ENCODE assay signal across 23 cellular contexts in genomic region chr12:87809916-87810315, GRCh38.
DNase-seq lines count a peak whose midpoint lies in the region; ATAC-seq, FAIRE-seq and TF ChIP-seq lines count a peak whose summit lies in the region.
"Had no signal": no experiment of that assay in that cellular context is flagged by ENCODE, and none has a peak within 500 bp of the region (broad histone marks: within the 10 kb centered on the region; RNA-seq: fewer than 3 reads in every experiment).

No MANE protein-coding gene starts in this region.

- H3K36me3 ChIP-seq in adipocyte (ENCODE audit: control insufficient read depth, insufficient read depth, low read length, severe bottlenecking) (no peaks in the 10 kb centered on the region), endothelial cell of umbilical vein (ENCODE audit: control insufficient read depth in 2 of 2, extremely low read depth in 1 of 2, insufficient read depth in 2 of 2, low read length in 2 of 2) (no peaks in the 10 kb centered on the region), mesenchymal stem cell (ENCODE audit: control insufficient read depth in 1 of 2, insufficient read depth in 2 of 2, low read depth in 1 of 2, low read length in 2 of 2) (no peaks in the 10 kb centered on the region), thyroid gland (no peaks in the 10 kb centered on the region)
- H3K36me3 ChIP-seq: BLaER1 treated with 17β-estradiol and CSF1 and Interleukin-3, amounts not matched to agents 10 nM and 100 nM; MG63 had no signal

- no peaks in the 10 kb centered on the region for H4K20me1 ChIP-seq in endothelial cell of umbilical vein (replicated peaks; ENCODE audit: control insufficient read depth, extremely low read depth, insufficient read depth, low read length)
- H4K20me1 ChIP-seq: BLaER1 treated with 17β-estradiol and CSF1 and Interleukin-3, amounts not matched to agents 10 nM and 100 nM had no signal

- DNase-seq in AG04450 (ENCODE audit: low read depth, low spot score) (peak; percentile 32), adipocyte (ENCODE audit: low read depth) (peak; percentile 61), endothelial cell of umbilical vein (ENCODE audit: low read depth, low spot score) (peak; percentile 15), mesenchymal stem cell (peak; percentile 12), thyroid gland (no peak), GM10266 (ENCODE audit: extremely low spot score) (no peak), GM13977 (ENCODE audit: low spot score) (no peak)
- DNase-seq: CD8-positive, alpha-beta memory T cell; DMS53; HFFc6; MG63; NCI-H1092; NCI-H146; NCI-H2081; NCI-H446 treated with DMSO at 0.1 percent for 48 hours; NCI-H748 treated with DMSO at 0.1 percent for 48 hours; NK-92 treated with Interleukin-12 subunit alpha and Interleukin-12 subunit beta, amount 100 ng/mL, for 24 hours had no signal

- H2AFZ ChIP-seq in endothelial cell of umbilical vein (ENCODE audit: low read depth, low read length) (peak overlapping the region; percentile 7), mesenchymal stem cell (ENCODE audit: low read depth, low read length) (no peak overlapping the region)

- no peak overlapping the region for H2AK5ac ChIP-seq in mesenchymal stem cell (ENCODE audit: low read length, severe bottlenecking)

- CTCF ChIA-PET in AG04450 (lab: Charles Lee) (no interaction called here), endothelial cell of umbilical vein (lab: Charles Lee) (no interaction called here)

- in situ Hi-C loops in GM13977 (cut with MboI; ENCODE audit: low pct_unique_long_range_greater_than_20kb, low sequenced_read_pairs, unreplicated experiment) = no loop called here

- H3K4me2 ChIP-seq in endothelial cell of umbilical vein (ENCODE audit: insufficient read depth, low read length) (no peak overlapping the region), mesenchymal stem cell (ENCODE audit: low read length, poor library complexity, severe bottlenecking) (no peak overlapping the region)
- H3K4me2 ChIP-seq: BLaER1 treated with 17β-estradiol and CSF1 and Interleukin-3, amounts not matched to agents 10 nM and 100 nM had no signal

- H3K27me3 ChIP-seq in AG04450 (ENCODE audit: control insufficient read depth, insufficient read depth, low read length) (no peaks in the 10 kb centered on the region), adipocyte (replicated peaks; ENCODE audit: control insufficient read depth, insufficient read depth, low read length) (no peaks in the 10 kb centered on the region), endothelial cell of umbilical vein (ENCODE audit: control insufficient read depth in 2 of 2, insufficient read depth in 2 of 2, low read length in 2 of 2) (no peaks in the 10 kb centered on the region), mesenchymal stem cell (ENCODE audit: control insufficient read depth in 1 of 2, insufficient read depth in 1 of 2, low read length in 2 of 2) (no peaks in the 10 kb centered on the region), thyroid gland (no peaks in the 10 kb centered on the region)
- H3K27me3 ChIP-seq: BLaER1 treated with 17β-estradiol and CSF1 and Interleukin-3, amounts not matched to agents 10 nM and 100 nM; MG63 had no signal

- WGBS in mesenchymal stem cell = no CpG with 5 or more reads among the region's 2 CpGs
- WGBS in thyroid gland, 2 donors = 77 to 94% methylated on average over 2 of the region's 2 CpGs

- intact Hi-C loops in endothelial cell of umbilical vein (cut with micrococcal nuclease) = no loop called here
- intact Hi-C loops in thyroid gland (cut with DNase I) = no loop called here

- no peak overlapping the region for H3K27ac ChIP-seq in AG04450 (ENCODE audit: low read depth, low read length)
- H3K27ac ChIP-seq in endothelial cell of umbilical vein (ENCODE audit: insufficient read depth, low read depth, low read length) = no peak overlapping the region
- peak overlapping the region; percentile 64 for H3K27ac ChIP-seq in mesenchymal stem cell (ENCODE audit: low read length, poor library complexity, severe bottlenecking)
- H3K27ac ChIP-seq in thyroid gland = no peak overlapping the region
- H3K27ac ChIP-seq: BLaER1 treated with 17β-estradiol and CSF1 and Interleukin-3, amounts not matched to agents 10 nM and 100 nM had no signal

- H3K18ac ChIP-seq in mesenchymal stem cell (ENCODE audit: low read depth in 1 of 2, low read length in 2 of 2) = no peak overlapping the region

- ATAC-seq in HG03571 (IDR thresholded peaks at IDR 0.05; ENCODE audit: unreplicated experiment) = no peak
- ATAC-seq: Right ventricle myocardium inferior had no signal

- H3K9ac ChIP-seq in adipocyte (ENCODE audit: low read length) (no peak overlapping the region), endothelial cell of umbilical vein (replicated peaks; ENCODE audit: extremely low read depth, insufficient read depth, low read length) (no peak overlapping the region), mesenchymal stem cell (ENCODE audit: low read length) (no peak overlapping the region)
- H3K9ac ChIP-seq: BLaER1 treated with 17β-estradiol and CSF1 and Interleukin-3, amounts not matched to agents 10 nM and 100 nM had no signal

- dilution Hi-C loops in endothelial cell of umbilical vein (cut with MboI; ENCODE audit: extremely low pct_ligation_motif_present, low sequenced_read_pairs) = no loop called here

- no TSS peak for BruUV-seq in endothelial cell of umbilical vein (replicated peaks; lab: Mats Ljungman, UMichigan)

- H3K79me1 ChIP-seq in mesenchymal stem cell (replicated peaks; ENCODE audit: low read length, poor library complexity, severe bottlenecking) = no peaks in the 10 kb centered on the region

- H2BK12ac ChIP-seq in mesenchymal stem cell (ENCODE audit: low read length in 2 of 2) = no peak overlapping the region

- H3K4me1 ChIP-seq in adipocyte (ENCODE audit: control insufficient read depth, insufficient read depth, low read length) (peaks cover 48% of the 10 kb centered on the region), endothelial cell of umbilical vein (ENCODE audit: control insufficient read depth, extremely low read depth, insufficient read depth, low read length) (peaks cover 8% of the 10 kb centered on the region), mesenchymal stem cell (ENCODE audit: control insufficient read depth, insufficient read depth, low read depth, low read length) (no peaks in the 10 kb centered on the region), thyroid gland (no peaks in the 10 kb centered on the region)
- H3K4me1 ChIP-seq: BLaER1 treated with 17β-estradiol and CSF1 and Interleukin-3, amounts not matched to agents 10 nM and 100 nM had no signal

- H3K79me2 ChIP-seq in endothelial cell of umbilical vein (ENCODE audit: control insufficient read depth, insufficient read depth, low read length) = no peaks in the 10 kb centered on the region

- H3K4me3 ChIP-seq in AG04450 (ENCODE audit: low read depth, low read length) = no peak overlapping the region
- H3K4me3 ChIP-seq in adipocyte (ENCODE audit: low read length) = no peak overlapping the region
- no peak overlapping the region for H3K4me3 ChIP-seq in endothelial cell of umbilical vein (replicated peaks in 1 of 3; ENCODE audit: insufficient read depth in 1 of 3, low read depth in 1 of 3, low read length in 3 of 3)
- no peak overlapping the region for H3K4me3 ChIP-seq in mesenchymal stem cell (ENCODE audit: insufficient read depth in 1 of 2, low read depth in 1 of 2, low read length in 2 of 2)
- no peak overlapping the region for H3K4me3 ChIP-seq in thyroid gland (replicated peaks in 1 of 3)
- H3K4me3 ChIP-seq: BLaER1 treated with 17β-estradiol and CSF1 and Interleukin-3, amounts not matched to agents 10 nM and 100 nM; MG63 had no signal

- H3K4ac ChIP-seq in mesenchymal stem cell (ENCODE audit: low read depth in 1 of 2, low read length in 2 of 2) = no peak overlapping the region

- no peak overlapping the region for H3K23ac ChIP-seq in mesenchymal stem cell (ENCODE audit: low read length in 2 of 2)

- no peak for FAIRE-seq in endothelial cell of umbilical vein (lab: Jason Lieb, UNC)
- FAIRE-seq: A204.1, H54, RCC 7860 had no signal

- TF ChIP-seq POLR2A in endothelial cell of umbilical vein (IDR thresholded peaks at IDR 0.05; ENCODE audit: low read depth, low read length) = no peak
- TF ChIP-seq POLR2A in thyroid gland (IDR thresholded peaks at IDR 0.05) = no peak

- no peak overlapping the region for H4K8ac ChIP-seq in mesenchymal stem cell (ENCODE audit: low read length)

- TF ChIP-seq CTCF in AG04450 (IDR thresholded peaks at IDR 0.05; ENCODE audit: low read depth, low read length) (no peak), endothelial cell of umbilical vein (IDR thresholded peaks at IDR 0.05; ENCODE audit: extremely low read depth in 1 of 2, insufficient read depth in 1 of 2, low read depth in 1 of 2, low read length in 2 of 2) (no peak), thyroid gland (IDR thresholded peaks at IDR 0.05) (no peak), GM10266 (IDR thresholded peaks at IDR 0.05; ENCODE audit: control insufficient read depth, insufficient read depth, low read depth, missing control alignments) (no peak), GM13977 (IDR thresholded peaks at IDR 0.05; ENCODE audit: extremely low read depth, insufficient read depth, missing control alignments) (no peak)

- H2BK15ac ChIP-seq in mesenchymal stem cell (ENCODE audit: low read depth, poor library complexity, severe bottlenecking) = no peak overlapping the region

- no peak overlapping the region for H2BK5ac ChIP-seq in mesenchymal stem cell (ENCODE audit: low read depth, low read length, poor library complexity, severe bottlenecking)

- H3K14ac ChIP-seq in mesenchymal stem cell (ENCODE audit: low read length in 2 of 2) = no peak overlapping the region

- no peak overlapping the region for H2BK120ac ChIP-seq in mesenchymal stem cell (ENCODE audit: low read depth, low read length)

- POLR2A ChIA-PET in AG04450 (lab: Yijun Ruan, JAX) (no interaction called here), endothelial cell of umbilical vein (lab: Charles Lee) (no interaction called here)

- no peak overlapping the region for H4K91ac ChIP-seq in mesenchymal stem cell (ENCODE audit: low read length)

- H3K9me3 ChIP-seq in AG04450 (ENCODE audit: control insufficient read depth, insufficient read depth, low read length) = no peaks in the 10 kb centered on the region
- H3K9me3 ChIP-seq in adipocyte (ENCODE audit: control insufficient read depth, low read length) = no peaks in the 10 kb centered on the region
- no peaks in the 10 kb centered on the region for H3K9me3 ChIP-seq in endothelial cell of umbilical vein (replicated peaks; ENCODE audit: control insufficient read depth, insufficient read depth, low read length)
- H3K9me3 ChIP-seq in mesenchymal stem cell (ENCODE audit: control insufficient read depth, low read length) = no peaks in the 10 kb centered on the region
- no peaks in the 10 kb centered on the region for H3K9me3 ChIP-seq in thyroid gland
- H3K9me3 ChIP-seq: BLaER1 treated with 17β-estradiol and CSF1 and Interleukin-3, amounts not matched to agents 10 nM and 100 nM had no signal

- no peaks in the 10 kb centered on the region for H3K9me1 ChIP-seq in endothelial cell of umbilical vein (replicated peaks; ENCODE audit: control insufficient read depth, extremely low read depth, insufficient read depth, low read length)

TF ChIP-seq in endothelial cell of umbilical vein, 7 proteins besides CTCF, POLR2A, EP300 and RAD21 (continues in another document):
- no peak for TF ChIP-seq MAX (IDR thresholded peaks at IDR 0.05; ENCODE audit: insufficient read depth, insufficient read length)

Comparison
In these comparisons a context has a peak if more than half of its experiments do, and no peak if none do; other contexts are left out.
1. DNase-seq: peak in AG04450 (single experiment), adipocyte (single experiment), endothelial cell of umbilical vein (single experiment) and mesenchymal stem cell (single experiment); none in thyroid gland (0 of 2), GM10266 (single experiment) and GM13977 (single experiment).